ENCODE assay signal across 11 cellular contexts in genomic region chr22:38452373-38453064, GRCh38. TPM values are rescaled to one million over a fixed set of nuclear protein-coding genes. Genes with fewer than 3 reads are reported as not detected.
A peak's percentile ranks its signal among the peaks of the same experiment; 100 is the strongest.
DNase-seq lines count a peak whose midpoint lies in the region; ATAC-seq and TF ChIP-seq lines count a peak whose summit lies in the region.
"Had no signal": no experiment of that assay in that cellular context is flagged by ENCODE, and none has a peak within 500 bp of the region (broad histone marks: within the 10 kb centered on the region; RNA-seq: fewer than 3 reads in every experiment).

No MANE protein-coding gene starts in this region.

- intact Hi-C loops in activated T-helper 1 cell treated with anti-CD3 and anti-CD28 coated beads, Interleukin-12 subunit alpha, Interleukin-12 subunit beta, Interleukin-2, Interleukin-4 antibody, amounts not matched to agents 30 ng/mL and 10 ng/mL and 1 ng/mL, durations not matched to agents 14 hours and 24 hours and 36 hours (cut with micrococcal nuclease), result no loop called here

- no peak for ATAC-seq in HG02623 (IDR thresholded peaks at IDR 0.05; ENCODE audit: unreplicated experiment)
- ATAC-seq: left colon had no signal

- H3K4me3 Mint-ChIP-seq in neural crest cell, result peak overlapping the region; percentile 74
- no peak overlapping the region for H3K4me3 Mint-ChIP-seq in activated T-helper 1 cell treated with anti-CD3 and anti-CD28 coated beads, Interleukin-12 subunit alpha, Interleukin-12 subunit beta, Interleukin-2, Interleukin-4 antibody, amounts not matched to agents 30 ng/mL and 10 ng/mL and 1 ng/mL, durations not matched to agents 14 hours and 24 hours and 36 hours

- peaks cover 57% of the 10 kb centered on the region for H3K27me3 Mint-ChIP-seq in neural crest cell (ENCODE audit: low read depth)
- H3K27me3 Mint-ChIP-seq in activated T-helper 1 cell treated with anti-CD3 and anti-CD28 coated beads, Interleukin-12 subunit alpha, Interleukin-12 subunit beta, Interleukin-2, Interleukin-4 antibody, amounts not matched to agents 30 ng/mL and 10 ng/mL and 1 ng/mL, durations not matched to agents 14 hours and 24 hours and 36 hours (ENCODE audit: insufficient read depth), result peaks cover 52% of the 10 kb centered on the region

- H3K36me3 Mint-ChIP-seq in neural crest cell (ENCODE audit: low read depth), result no peaks in the 10 kb centered on the region
- H3K36me3 Mint-ChIP-seq in activated T-helper 1 cell treated with anti-CD3 and anti-CD28 coated beads, Interleukin-12 subunit alpha, Interleukin-12 subunit beta, Interleukin-2, Interleukin-4 antibody, amounts not matched to agents 30 ng/mL and 10 ng/mL and 1 ng/mL, durations not matched to agents 14 hours and 24 hours and 36 hours (ENCODE audit: low read depth), result no peaks in the 10 kb centered on the region

- H3K4me3 ChIP-seq in fibroblast of the aortic adventitia (ENCODE audit: low read depth, low read length), result no peak overlapping the region

- TF ChIP-seq CTCF in fibroblast of the aortic adventitia (IDR thresholded peaks at IDR 0.05; ENCODE audit: insufficient read depth, low read length) (no peak), neural crest cell (conservative IDR thresholded peaks at IDR 0.05) (no peak)

- H3K4me1 Mint-ChIP-seq in neural crest cell, result peaks cover 20% of the 10 kb centered on the region
- H3K4me1 Mint-ChIP-seq in activated T-helper 1 cell treated with anti-CD3 and anti-CD28 coated beads, Interleukin-12 subunit alpha, Interleukin-12 subunit beta, Interleukin-2, Interleukin-4 antibody, amounts not matched to agents 30 ng/mL and 10 ng/mL and 1 ng/mL, durations not matched to agents 14 hours and 24 hours and 36 hours (ENCODE audit: low read depth), result no peaks in the 10 kb centered on the region

- peak; percentile 95 for DNase-seq in DMS 273 (lab: John Stamatoyannopoulos, UW; ENCODE audit: unreplicated experiment)
- DNase-seq in NCI-H446 treated with DMSO at 0.1 percent for 48 hours (lab: John Stamatoyannopoulos, UW), result peak; percentile 86
- DNase-seq in fibroblast of the aortic adventitia (ENCODE audit: low read depth), result peak; percentile 55
- DNase-seq in neural crest cell (ENCODE audit: low read depth, low spot score), result no peak
- DNase-seq in HPDE6-E6E7 (ENCODE audit: extremely low spot score), result no peak
- no peak for DNase-seq in activated T-helper 1 cell treated with anti-CD3 and anti-CD28 coated beads, Interleukin-12 subunit alpha, Interleukin-12 subunit beta, Interleukin-2, Interleukin-4 antibody, amounts not matched to agents 30 ng/mL and 10 ng/mL and 1 ng/mL, durations not matched to agents 14 hours and 24 hours and 36 hours (ENCODE audit: low spot score)
- DNase-seq in HK-2 (ENCODE audit: unreplicated experiment), result no peak
- DNase-seq: BE2C; left colon; stimulated activated CD4-positive, alpha-beta T cell treated with anti-CD3 and anti-CD28 coated beads, Interleukin-15, amount 100 ng/mL, for 24 hours had no signal

- H3K27ac Mint-ChIP-seq in neural crest cell (ENCODE audit: unreplicated experiment), result no peak overlapping the region
- H3K27ac Mint-ChIP-seq in activated T-helper 1 cell treated with anti-CD3 and anti-CD28 coated beads, Interleukin-12 subunit alpha, Interleukin-12 subunit beta, Interleukin-2, Interleukin-4 antibody, amounts not matched to agents 30 ng/mL and 10 ng/mL and 1 ng/mL, durations not matched to agents 14 hours and 24 hours and 36 hours, result no peak overlapping the region

- no peaks in the 10 kb centered on the region for H3K9me3 Mint-ChIP-seq in neural crest cell
- no peaks in the 10 kb centered on the region for H3K9me3 Mint-ChIP-seq in activated T-helper 1 cell treated with anti-CD3 and anti-CD28 coated beads, Interleukin-12 subunit alpha, Interleukin-12 subunit beta, Interleukin-2, Interleukin-4 antibody, amounts not matched to agents 30 ng/mL and 10 ng/mL and 1 ng/mL, durations not matched to agents 14 hours and 24 hours and 36 hours

RNA-seq across cellular contexts. Expression of gene KCNJ4, which starts 2.5 kb away (rescaled TPM):
- not detected in 2 replicates for total RNA-seq in fibroblast of the aortic adventitia (ENCODE audit: low replicate concordance)
- 4.0 and 4.4 TPM in 2 replicates for total RNA-seq in neural crest cell
- not detected in 2 replicates for total RNA-seq in activated T-helper 1 cell treated with anti-CD3 and anti-CD28 coated beads, Interleukin-12 subunit alpha, Interleukin-12 subunit beta, Interleukin-2, Interleukin-4 antibody, amounts not matched to agents 30 ng/mL and 10 ng/mL and 1 ng/mL, durations not matched to agents 14 hours and 24 hours and 36 hours
- total RNA-seq: left colon had no signal

RNA-seq across cellular contexts. Expression of gene KDELR3, which starts 15.4 kb away (rescaled TPM):
- 22.1 and 183 TPM in 2 replicates for total RNA-seq in fibroblast of the aortic adventitia (ENCODE audit: low replicate concordance)
- 5.1 and 5.3 TPM in 2 replicates for total RNA-seq in neural crest cell
- total RNA-seq in activated T-helper 1 cell treated with anti-CD3 and anti-CD28 coated beads, Interleukin-12 subunit alpha, Interleukin-12 subunit beta, Interleukin-2, Interleukin-4 antibody, amounts not matched to agents 30 ng/mL and 10 ng/mL and 1 ng/mL, durations not matched to agents 14 hours and 24 hours and 36 hours, result 1.1 and 1.3 TPM in 2 replicates

RNA-seq across cellular contexts. Expression of gene DDX17, which starts 53.6 kb away (rescaled TPM):
- total RNA-seq in fibroblast of the aortic adventitia (ENCODE audit: low replicate concordance) (322 and 701 TPM in 2 replicates), neural crest cell (485 and 500 TPM in 2 replicates)
- total RNA-seq in activated T-helper 1 cell treated with anti-CD3 and anti-CD28 coated beads, Interleukin-12 subunit alpha, Interleukin-12 subunit beta, Interleukin-2, Interleukin-4 antibody, amounts not matched to agents 30 ng/mL and 10 ng/mL and 1 ng/mL, durations not matched to agents 14 hours and 24 hours and 36 hours, result 356 and 358 TPM in 2 replicates

Comparison
In these comparisons a context has a peak if more than half of its experiments do, and no peak if none do; other contexts are left out.
1. DNase-seq: peak in DMS 273 (single experiment), NCI-H446 treated with DMSO at 0.1 percent for 48 hours (single experiment) and fibroblast of the aortic adventitia (single experiment); none in neural crest cell (single experiment), HPDE6-E6E7 (single experiment), activated T-helper 1 cell treated with anti-CD3 and anti-CD28 coated beads, Interleukin-12 subunit alpha, Interleukin-12 subunit beta, Interleukin-2, Interleukin-4 antibody, amounts not matched to agents 30 ng/mL and 10 ng/mL and 1 ng/mL, durations not matched to agents 14 hours and 24 hours and 36 hours (single experiment) and HK-2 (single experiment).